18 cellular contexts compared by ENCODE assay signal in the genomic region with DNA sequence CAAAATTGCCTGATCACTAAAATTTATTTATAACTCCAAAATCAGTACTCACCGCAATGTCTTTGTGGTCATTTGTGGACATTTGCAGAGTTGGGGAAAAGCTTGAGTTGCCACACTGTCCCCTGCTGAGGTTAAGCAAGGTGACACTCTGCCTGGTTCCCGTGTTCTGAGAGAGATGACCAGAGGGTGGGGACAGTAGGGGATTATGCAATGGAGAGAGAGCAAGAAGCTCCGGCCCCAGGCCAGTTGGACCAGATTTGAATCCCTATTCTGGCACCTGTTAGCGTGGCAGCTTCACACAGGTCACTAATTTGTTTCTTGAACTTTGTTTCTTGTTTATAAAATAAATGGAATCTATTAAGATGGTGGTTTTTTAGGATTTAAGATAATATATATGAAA.
"Had no signal": no experiment of that assay in that cellular context is flagged by ENCODE, and none has a peak within 500 bp of the region (broad histone marks: within the 10 kb centered on the region; RNA-seq: fewer than 3 reads in every experiment).

No MANE protein-coding gene starts in this region.

- H3K27me3 Mint-ChIP-seq: activated naive CD8-positive, alpha-beta T cell treated with anti-CD3 and anti-CD28 coated beads, Interleukin-2, amount 10 ng/mL, durations not matched to agents 7 days and 5 days had no signal

- H3K9me3 ChIP-seq: lower lobe of right lung, tibial artery had no signal

- H2AFZ ChIP-seq: parathyroid adenoma had no signal

- H3K9ac ChIP-seq: parathyroid adenoma had no signal

- H3K4me1 ChIP-seq: lower lobe of right lung, parathyroid adenoma had no signal

- H3K4me3 Mint-ChIP-seq: activated naive CD8-positive, alpha-beta T cell treated with anti-CD3 and anti-CD28 coated beads, Interleukin-2, amount 10 ng/mL, durations not matched to agents 7 days and 5 days; activated T-helper 1 cell treated with anti-CD3 and anti-CD28 coated beads, Interleukin-12 subunit alpha, Interleukin-12 subunit beta, Interleukin-2, Interleukin-4 antibody, amounts not matched to agents 30 ng/mL and 10 ng/mL and 1 ng/mL, durations not matched to agents 14 hours and 24 hours and 36 hours; brain; immature natural killer cell; natural killer cell had no signal

- H3K4me3 ChIP-seq: coronary artery, lower lobe of right lung, skin epidermis, tibial artery had no signal

- DNase-seq: activated CD4-positive, alpha-beta T cell treated with anti-CD3 and anti-CD28 coated beads, Interleukin-2, amount 50 U/mL, for 4 hours; activated naive CD4-positive, alpha-beta T cell; activated naive CD8-positive, alpha-beta T cell treated with anti-CD3 and anti-CD28 coated beads, Interleukin-2, amount 10 ng/mL, durations not matched to agents 7 days and 5 days; central memory CD4-positive, alpha-beta T cell; foreskin melanocyte; immature natural killer cell; kidney glomerular epithelial cell; lower lobe of right lung; natural killer cell; stimulated activated naive CD8-positive, alpha-beta T cell treated with anti-CD3 and anti-CD28 coated beads, Interleukin-15, Interleukin-2, amounts not matched to agents 100 U/mL and 50 U/mL, for 24 hours; T-helper 2 cell; tibial artery had no signal

- H3K27ac ChIP-seq: coronary artery, lower lobe of right lung, parathyroid adenoma, skin epidermis, tibial artery had no signal

- H3K9me3 Mint-ChIP-seq: activated naive CD8-positive, alpha-beta T cell treated with anti-CD3 and anti-CD28 coated beads, Interleukin-2, amount 10 ng/mL, durations not matched to agents 7 days and 5 days; activated T-helper 1 cell treated with anti-CD3 and anti-CD28 coated beads, Interleukin-12 subunit alpha, Interleukin-12 subunit beta, Interleukin-2, Interleukin-4 antibody, amounts not matched to agents 30 ng/mL and 10 ng/mL and 1 ng/mL, durations not matched to agents 14 hours and 24 hours and 36 hours; immature natural killer cell; natural killer cell had no signal

- H3K27me3 ChIP-seq: tibial artery had no signal

- FAIRE-seq: urothelium cell line had no signal

- H3K27ac Mint-ChIP-seq: activated naive CD8-positive, alpha-beta T cell treated with anti-CD3 and anti-CD28 coated beads, Interleukin-2, amount 10 ng/mL, durations not matched to agents 7 days and 5 days; activated T-helper 1 cell treated with anti-CD3 and anti-CD28 coated beads, Interleukin-12 subunit alpha, Interleukin-12 subunit beta, Interleukin-2, Interleukin-4 antibody, amounts not matched to agents 30 ng/mL and 10 ng/mL and 1 ng/mL, durations not matched to agents 14 hours and 24 hours and 36 hours; brain had no signal

- ATAC-seq: lower lobe of right lung; natural killer cell; stimulated activated naive CD8-positive, alpha-beta T cell treated with anti-CD3 and anti-CD28 coated beads, Interleukin-15, Interleukin-2, amounts not matched to agents 100 U/mL and 50 U/mL, for 24 hours had no signal
